ENCODE assay signal across 10 cellular contexts in genomic region chr2:238868616-238869292, GRCh38. TPM values are rescaled to one million over a fixed set of nuclear protein-coding genes. Genes with fewer than 3 reads are reported as not detected.
A peak's percentile ranks its signal among the peaks of the same experiment; 100 is the strongest.
DNase-seq lines count a peak whose midpoint lies in the region; ATAC-seq and TF ChIP-seq lines count a peak whose summit lies in the region.
"Had no signal": no experiment of that assay in that cellular context is flagged by ENCODE, and none has a peak within 500 bp of the region (broad histone marks: within the 10 kb centered on the region; RNA-seq: fewer than 3 reads in every experiment).

No MANE protein-coding gene starts in this region.

- intact Hi-C loops in left ventricle myocardium superior (cut with micrococcal nuclease): no loop called here
- intact Hi-C loops in sciatic nerve (cut with DNase I): no loop called here

- TF ChIP-seq CTCF in astrocyte of the cerebellum (IDR thresholded peaks at IDR 0.05; ENCODE audit: low read depth, low read length, missing control alignments): no peak

- H3K4me3 ChIP-seq in astrocyte of the cerebellum (ENCODE audit: low read depth, low read length): no peak overlapping the region

- peak; percentile 53 for ATAC-seq in left ventricle myocardium superior
- peak; percentile 72 for ATAC-seq in sciatic nerve
- ATAC-seq in HG03139 (IDR thresholded peaks at IDR 0.05; ENCODE audit: unreplicated experiment): no peak

- in situ Hi-C loops in astrocyte of the cerebellum (cut with HindIII; ENCODE audit: low sequenced_read_pairs): no loop called here

- peak; percentile 88 for DNase-seq in EH (ENCODE audit: low read depth)
- DNase-seq in astrocyte of the cerebellum (ENCODE audit: low read depth): peak; percentile 33
- peak; percentile 81 for DNase-seq in left ventricle myocardium superior
- DNase-seq in sciatic nerve (ENCODE audit: low spot score): peak; percentile 74
- DNase-seq in NCI-H345 (lab: John Stamatoyannopoulos, UW): no peak
- DNase-seq in T-helper 2 cell: no peak
- no peak for DNase-seq in NCI-H1105 treated with DMSO at 0.1 percent for 48 hours (lab: John Stamatoyannopoulos, UW)
- DNase-seq: activated T-cell treated with anti-CD3 and anti-CD28 coated beads, Interleukin-2, amount 50 U/mL, for 24 hours; NK-92 treated with Interleukin-12 subunit alpha and Interleukin-12 subunit beta, amount 100 ng/mL, for 24 hours had no signal

RNA-seq across cellular contexts. Expression of gene TWIST2, which starts 20.9 kb away (rescaled TPM):
- total RNA-seq in left ventricle myocardium superior: 2.6 TPM
- total RNA-seq in sciatic nerve: 13.6 TPM

Comparison
In these comparisons a context has a peak if more than half of its experiments do, and no peak if none do; other contexts are left out.
1. DNase-seq: peak in EH (single experiment), astrocyte of the cerebellum (single experiment), left ventricle myocardium superior (single experiment) and sciatic nerve (single experiment); none in NCI-H345 (single experiment), T-helper 2 cell (0 of 5) and NCI-H1105 treated with DMSO at 0.1 percent for 48 hours (single experiment).